Comparison of ENCODE assay signal across 27 cellular contexts in the genomic region with DNA sequence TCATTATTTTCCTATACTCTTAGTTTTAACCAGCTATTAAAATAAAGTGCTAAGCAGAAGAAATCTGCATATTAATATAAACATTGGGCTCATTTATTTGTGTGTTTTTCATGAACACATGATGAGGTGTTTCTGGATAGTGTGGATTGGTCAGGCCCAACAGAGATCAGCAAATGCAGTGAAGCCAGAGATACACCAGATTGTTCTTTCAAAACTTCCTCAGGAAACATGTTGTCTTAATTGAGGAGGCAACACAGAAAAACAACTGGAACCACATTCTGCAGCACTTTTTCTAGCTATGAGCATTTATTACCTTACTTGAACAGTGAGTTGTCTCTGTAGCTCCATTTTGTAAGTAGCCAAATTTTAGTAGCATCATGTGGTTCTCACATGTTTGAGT.
"Had no signal": no experiment of that assay in that cellular context is flagged by ENCODE, and none has a peak within 500 bp of the region (broad histone marks: within the 10 kb centered on the region; RNA-seq: fewer than 3 reads in every experiment).

No MANE protein-coding gene starts in this region.

- H3K36me3 ChIP-seq: colonic mucosa, esophagus squamous epithelium, gastrocnemius medialis, heart right ventricle, left lung, lower lobe of right lung had no signal

- DNase-seq: colonic mucosa; cortex of kidney; dorsolateral prefrontal cortex; effector CD4-positive, alpha-beta T cell; effector memory CD4-positive, alpha-beta T cell; erythroblast; esophagus squamous epithelium; foreskin melanocyte; gastrocnemius medialis; glutamatergic neuron; head of caudate nucleus; heart right ventricle; hippocampal formation; left cardiac atrium; left lung; left ventricle myocardium superior; lower lobe of right lung; mammary epithelial cell; mesendoderm; midbrain; naive thymus-derived CD4-positive, alpha-beta T cell had no signal

- H3K4me3 Mint-ChIP-seq: dendritic cell treated with granulocyte-macrophage colony-stimulating factor and Interleukin-4, amounts not matched to agents 40 ng/mL and 50 ng/mL, for 4 days; memory B cell; naive thymus-derived CD4-positive, alpha-beta T cell had no signal

- FAIRE-seq: islet of Langerhans, keratinocyte had no signal

- H3K9me3 Mint-ChIP-seq: dendritic cell treated with granulocyte-macrophage colony-stimulating factor and Interleukin-4, amounts not matched to agents 40 ng/mL and 50 ng/mL, for 4 days; memory B cell had no signal

- H3K27ac ChIP-seq: colonic mucosa, dorsolateral prefrontal cortex, epithelial cell of prostate, esophagus squamous epithelium, gastrocnemius medialis, heart right ventricle, left lung, lower lobe of right lung had no signal

- ATAC-seq: esophagus mucosa; gastrocnemius medialis; heart right ventricle; left cardiac atrium; left lung; left ventricle myocardium superior; lower lobe of right lung; naive thymus-derived CD4-positive, alpha-beta T cell had no signal

- H3K36me3 Mint-ChIP-seq: memory B cell; naive thymus-derived CD4-positive, alpha-beta T cell had no signal

- H3K4me3 ChIP-seq: colonic mucosa, dorsolateral prefrontal cortex, esophagus squamous epithelium, gastrocnemius medialis, heart right ventricle, left lung, lower lobe of right lung had no signal

- H3K27me3 ChIP-seq: colonic mucosa, gastrocnemius medialis, heart right ventricle had no signal

- H3K9me3 ChIP-seq: colonic mucosa, esophagus squamous epithelium, gastrocnemius medialis, heart right ventricle, left lung, lower lobe of right lung had no signal

- H3K4me1 Mint-ChIP-seq: memory B cell; naive thymus-derived CD4-positive, alpha-beta T cell had no signal

- H3K27ac Mint-ChIP-seq: dendritic cell treated with granulocyte-macrophage colony-stimulating factor and Interleukin-4, amounts not matched to agents 40 ng/mL and 50 ng/mL, for 4 days; memory B cell; naive thymus-derived CD4-positive, alpha-beta T cell had no signal

- H3K4me1 ChIP-seq: colonic mucosa, left lung had no signal

- H3K27me3 Mint-ChIP-seq: dendritic cell treated with granulocyte-macrophage colony-stimulating factor and Interleukin-4, amounts not matched to agents 40 ng/mL and 50 ng/mL, for 4 days had no signal
